1 cellular context compared by ENCODE assay signal in the genomic region with DNA sequence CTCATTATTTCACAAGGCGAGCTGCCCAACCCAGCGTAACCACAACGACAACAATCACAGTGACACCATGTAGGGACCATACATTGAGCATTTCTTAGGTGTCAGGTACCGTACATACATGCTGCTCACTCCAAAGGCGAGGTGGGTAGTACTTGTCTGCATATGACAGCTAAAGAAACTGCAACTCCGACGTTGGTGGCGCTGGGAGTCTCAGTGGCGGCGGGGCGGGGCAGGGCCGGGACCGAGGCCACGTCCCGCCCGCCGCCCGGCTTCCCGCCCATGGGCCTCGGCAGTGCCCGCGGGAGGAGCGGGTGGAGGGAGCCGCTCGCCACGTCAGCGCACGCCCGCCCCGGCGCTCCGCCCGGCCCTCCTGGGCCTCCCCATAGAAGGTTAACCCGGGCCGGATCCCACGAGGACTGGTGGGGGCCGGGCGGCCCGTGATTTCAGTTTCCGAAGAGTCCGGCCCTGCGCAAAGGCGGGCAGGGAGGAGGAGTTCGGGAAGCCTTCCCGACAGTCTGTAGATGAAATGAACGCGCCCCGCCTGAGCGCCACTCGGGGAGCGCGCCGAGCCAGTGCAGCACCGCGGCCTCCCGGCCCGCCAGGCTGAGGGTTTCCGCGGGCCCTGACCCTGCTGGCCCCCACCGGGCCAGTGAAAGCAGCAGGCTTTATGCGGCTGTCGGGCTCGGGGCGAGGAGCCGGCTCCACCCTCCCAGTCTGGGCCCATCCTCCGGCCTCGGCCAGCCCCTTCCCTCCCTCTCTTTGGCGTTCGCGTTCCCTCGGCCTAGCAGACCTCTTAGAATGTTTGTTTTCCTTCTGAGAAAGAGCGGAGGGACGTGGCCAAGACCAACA.
TF ChIP-seq lines count a peak whose summit lies in the region.

No MANE protein-coding gene starts in this region.

TF ChIP-seq in HepG2, 621 proteins besides CTCF, POLR2A, EP300 and RAD21 (continued from another document and continues in another):
- TF ChIP-seq, protein P1, sequence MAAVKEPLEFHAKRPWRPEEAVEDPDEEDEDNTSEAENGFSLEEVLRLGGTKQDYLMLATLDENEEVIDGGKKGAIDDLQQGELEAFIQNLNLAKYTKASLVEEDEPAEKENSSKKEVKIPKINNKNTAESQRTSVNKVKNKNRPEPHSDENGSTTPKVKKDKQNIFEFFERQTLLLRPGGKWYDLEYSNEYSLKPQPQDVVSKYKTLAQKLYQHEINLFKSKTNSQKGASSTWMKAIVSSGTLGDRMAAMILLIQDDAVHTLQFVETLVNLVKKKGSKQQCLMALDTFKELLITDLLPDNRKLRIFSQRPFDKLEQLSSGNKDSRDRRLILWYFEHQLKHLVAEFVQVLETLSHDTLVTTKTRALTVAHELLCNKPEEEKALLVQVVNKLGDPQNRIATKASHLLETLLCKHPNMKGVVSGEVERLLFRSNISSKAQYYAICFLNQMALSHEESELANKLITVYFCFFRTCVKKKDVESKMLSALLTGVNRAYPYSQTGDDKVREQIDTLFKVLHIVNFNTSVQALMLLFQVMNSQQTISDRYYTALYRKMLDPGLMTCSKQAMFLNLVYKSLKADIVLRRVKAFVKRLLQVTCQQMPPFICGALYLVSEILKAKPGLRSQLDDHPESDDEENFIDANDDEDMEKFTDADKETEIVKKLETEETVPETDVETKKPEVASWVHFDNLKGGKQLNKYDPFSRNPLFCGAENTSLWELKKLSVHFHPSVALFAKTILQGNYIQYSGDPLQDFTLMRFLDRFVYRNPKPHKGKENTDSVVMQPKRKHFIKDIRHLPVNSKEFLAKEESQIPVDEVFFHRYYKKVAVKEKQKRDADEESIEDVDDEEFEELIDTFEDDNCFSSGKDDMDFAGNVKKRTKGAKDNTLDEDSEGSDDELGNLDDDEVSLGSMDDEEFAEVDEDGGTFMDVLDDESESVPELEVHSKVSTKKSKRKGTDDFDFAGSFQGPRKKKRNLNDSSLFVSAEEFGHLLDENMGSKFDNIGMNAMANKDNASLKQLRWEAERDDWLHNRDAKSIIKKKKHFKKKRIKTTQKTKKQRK (IDR thresholded peaks at IDR 0.05; ENCODE audit: low read length) = no peak
- TF ChIP-seq ZBTB3 (CRISPR knock-in tag; IDR thresholded peaks at IDR 0.05; ENCODE audit: borderline replicate concordance, low read depth) (0 out of 2 replicates have a peak, but pooled peaks have one; percentile 42), ZNF329 (CRISPR knock-in tag; IDR thresholded peaks at IDR 0.05; ENCODE audit: low read depth) (peak; percentile 84; the same call in 1 of the 2 replicates), ZNF781 (CRISPR knock-in tag; IDR thresholded peaks at IDR 0.05; ENCODE audit: borderline replicate concordance, not compliant biosample characterization) (no peak), NR2F1 (CRISPR knock-in tag; IDR thresholded peaks at IDR 0.05) (peak in 1 of 2 experiments; percentile 11; a peak in 1 of 4 replicates), SALL2 (CRISPR knock-in tag; IDR thresholded peaks at IDR 0.05) (peak; percentile 88), ZFP1 (CRISPR knock-in tag; IDR thresholded peaks at IDR 0.05) (no peak), ZFP41 (CRISPR knock-in tag; IDR thresholded peaks at IDR 0.05; ENCODE audit: borderline replicate concordance) (no peak), ZBTB21 (CRISPR knock-in tag; IDR thresholded peaks at IDR 0.05) (no peak), HNRNPH1 (optimal IDR thresholded peaks at IDR 0.05; ENCODE audit: low read depth, low read length) (no peak), SIX1 (CRISPR knock-in tag; IDR thresholded peaks at IDR 0.05; ENCODE audit: borderline replicate concordance) (no peak), TEAD3 (CRISPR knock-in tag; optimal IDR thresholded peaks at IDR 0.05; ENCODE audit: borderline replicate concordance) (no peak), ATF7-NPFF (CRISPR knock-in tag; IDR thresholded peaks at IDR 0.05; ENCODE audit: low read depth) (peak; percentile 42; the same call in 1 of the 2 replicates), ZNF749 (CRISPR knock-in tag; IDR thresholded peaks at IDR 0.05; ENCODE audit: borderline replicate concordance) (0 out of 2 replicates have a peak, but pooled peaks have one; percentile 28), SMYD3 (CRISPR knock-in tag; IDR thresholded peaks at IDR 0.05) (no peak), MEIS2 (CRISPR knock-in tag; IDR thresholded peaks at IDR 0.05) (peak; percentile 78), PHB2 (IDR thresholded peaks at IDR 0.05; ENCODE audit: partially characterized antibody) (no peak), ZNF839 (CRISPR knock-in tag; IDR thresholded peaks at IDR 0.05; ENCODE audit: borderline replicate concordance) (no peak), CHCHD3 (CRISPR knock-in tag; IDR thresholded peaks at IDR 0.05) (no peak), CCDC6 (CRISPR knock-in tag; IDR thresholded peaks at IDR 0.05) (peak; percentile 88), CEBPB (IDR thresholded peaks at IDR 0.05; ENCODE audit: borderline replicate concordance, low read depth, low read length) (0 out of 2 replicates have a peak, but pooled peaks have one; percentile 22)
- TF ChIP-seq, protein P2, sequence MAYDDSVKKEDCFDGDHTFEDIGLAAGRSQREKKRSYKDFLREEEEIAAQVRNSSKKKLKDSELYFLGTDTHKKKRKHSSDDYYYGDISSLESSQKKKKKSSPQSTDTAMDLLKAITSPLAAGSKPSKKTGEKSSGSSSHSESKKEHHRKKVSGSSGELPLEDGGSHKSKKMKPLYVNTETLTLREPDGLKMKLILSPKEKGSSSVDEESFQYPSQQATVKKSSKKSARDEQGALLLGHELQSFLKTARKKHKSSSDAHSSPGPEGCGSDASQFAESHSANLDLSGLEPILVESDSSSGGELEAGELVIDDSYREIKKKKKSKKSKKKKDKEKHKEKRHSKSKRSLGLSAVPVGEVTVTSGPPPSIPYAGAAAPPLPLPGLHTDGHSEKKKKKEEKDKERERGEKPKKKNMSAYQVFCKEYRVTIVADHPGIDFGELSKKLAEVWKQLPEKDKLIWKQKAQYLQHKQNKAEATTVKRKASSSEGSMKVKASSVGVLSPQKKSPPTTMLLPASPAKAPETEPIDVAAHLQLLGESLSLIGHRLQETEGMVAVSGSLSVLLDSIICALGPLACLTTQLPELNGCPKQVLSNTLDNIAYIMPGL (CRISPR knock-in tag; IDR thresholded peaks at IDR 0.05; ENCODE audit: borderline replicate concordance in 1 of 2, low read depth in 1 of 2) = peak; percentile 17 to 69; a peak in 3 of 4 replicates
- TF ChIP-seq, protein P3, sequence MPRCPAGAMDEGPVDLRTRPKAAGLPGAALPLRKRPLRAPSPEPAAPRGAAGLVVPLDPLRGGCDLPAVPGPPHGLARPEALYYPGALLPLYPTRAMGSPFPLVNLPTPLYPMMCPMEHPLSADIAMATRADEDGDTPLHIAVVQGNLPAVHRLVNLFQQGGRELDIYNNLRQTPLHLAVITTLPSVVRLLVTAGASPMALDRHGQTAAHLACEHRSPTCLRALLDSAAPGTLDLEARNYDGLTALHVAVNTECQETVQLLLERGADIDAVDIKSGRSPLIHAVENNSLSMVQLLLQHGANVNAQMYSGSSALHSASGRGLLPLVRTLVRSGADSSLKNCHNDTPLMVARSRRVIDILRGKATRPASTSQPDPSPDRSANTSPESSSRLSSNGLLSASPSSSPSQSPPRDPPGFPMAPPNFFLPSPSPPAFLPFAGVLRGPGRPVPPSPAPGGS (CRISPR knock-in tag; IDR thresholded peaks at IDR 0.05) = peak; percentile 70; the same call in 1 of the 2 replicates
- TF ChIP-seq, protein P4, sequence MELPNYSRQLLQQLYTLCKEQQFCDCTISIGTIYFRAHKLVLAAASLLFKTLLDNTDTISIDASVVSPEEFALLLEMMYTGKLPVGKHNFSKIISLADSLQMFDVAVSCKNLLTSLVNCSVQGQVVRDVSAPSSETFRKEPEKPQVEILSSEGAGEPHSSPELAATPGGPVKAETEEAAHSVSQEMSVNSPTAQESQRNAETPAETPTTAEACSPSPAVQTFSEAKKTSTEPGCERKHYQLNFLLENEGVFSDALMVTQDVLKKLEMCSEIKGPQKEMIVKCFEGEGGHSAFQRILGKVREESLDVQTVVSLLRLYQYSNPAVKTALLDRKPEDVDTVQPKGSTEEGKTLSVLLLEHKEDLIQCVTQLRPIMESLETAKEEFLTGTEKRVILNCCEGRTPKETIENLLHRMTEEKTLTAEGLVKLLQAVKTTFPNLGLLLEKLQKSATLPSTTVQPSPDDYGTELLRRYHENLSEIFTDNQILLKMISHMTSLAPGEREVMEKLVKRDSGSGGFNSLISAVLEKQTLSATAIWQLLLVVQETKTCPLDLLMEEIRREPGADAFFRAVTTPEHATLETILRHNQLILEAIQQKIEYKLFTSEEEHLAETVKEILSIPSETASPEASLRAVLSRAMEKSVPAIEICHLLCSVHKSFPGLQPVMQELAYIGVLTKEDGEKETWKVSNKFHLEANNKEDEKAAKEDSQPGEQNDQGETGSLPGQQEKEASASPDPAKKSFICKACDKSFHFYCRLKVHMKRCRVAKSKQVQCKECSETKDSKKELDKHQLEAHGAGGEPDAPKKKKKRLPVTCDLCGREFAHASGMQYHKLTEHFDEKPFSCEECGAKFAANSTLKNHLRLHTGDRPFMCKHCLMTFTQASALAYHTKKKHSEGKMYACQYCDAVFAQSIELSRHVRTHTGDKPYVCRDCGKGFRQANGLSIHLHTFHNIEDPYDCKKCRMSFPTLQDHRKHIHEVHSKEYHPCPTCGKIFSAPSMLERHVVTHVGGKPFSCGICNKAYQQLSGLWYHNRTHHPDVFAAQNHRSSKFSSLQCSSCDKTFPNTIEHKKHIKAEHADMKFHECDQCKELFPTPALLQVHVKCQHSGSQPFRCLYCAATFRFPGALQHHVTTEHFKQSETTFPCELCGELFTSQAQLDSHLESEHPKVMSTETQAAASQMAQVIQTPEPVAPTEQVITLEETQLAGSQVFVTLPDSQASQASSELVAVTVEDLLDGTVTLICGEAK (IDR thresholded peaks at IDR 0.05) = no peak
- TF ChIP-seq, protein P4 (CRISPR knock-in tag; IDR thresholded peaks at IDR 0.05) = no peak; the same call in 1 of the 2 replicates
- TF ChIP-seq, protein P5, sequence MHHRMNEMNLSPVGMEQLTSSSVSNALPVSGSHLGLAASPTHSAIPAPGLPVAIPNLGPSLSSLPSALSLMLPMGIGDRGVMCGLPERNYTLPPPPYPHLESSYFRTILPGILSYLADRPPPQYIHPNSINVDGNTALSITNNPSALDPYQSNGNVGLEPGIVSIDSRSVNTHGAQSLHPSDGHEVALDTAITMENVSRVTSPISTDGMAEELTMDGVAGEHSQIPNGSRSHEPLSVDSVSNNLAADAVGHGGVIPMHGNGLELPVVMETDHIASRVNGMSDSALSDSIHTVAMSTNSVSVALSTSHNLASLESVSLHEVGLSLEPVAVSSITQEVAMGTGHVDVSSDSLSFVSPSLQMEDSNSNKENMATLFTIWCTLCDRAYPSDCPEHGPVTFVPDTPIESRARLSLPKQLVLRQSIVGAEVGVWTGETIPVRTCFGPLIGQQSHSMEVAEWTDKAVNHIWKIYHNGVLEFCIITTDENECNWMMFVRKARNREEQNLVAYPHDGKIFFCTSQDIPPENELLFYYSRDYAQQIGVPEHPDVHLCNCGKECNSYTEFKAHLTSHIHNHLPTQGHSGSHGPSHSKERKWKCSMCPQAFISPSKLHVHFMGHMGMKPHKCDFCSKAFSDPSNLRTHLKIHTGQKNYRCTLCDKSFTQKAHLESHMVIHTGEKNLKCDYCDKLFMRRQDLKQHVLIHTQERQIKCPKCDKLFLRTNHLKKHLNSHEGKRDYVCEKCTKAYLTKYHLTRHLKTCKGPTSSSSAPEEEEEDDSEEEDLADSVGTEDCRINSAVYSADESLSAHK (CRISPR knock-in tag; IDR thresholded peaks at IDR 0.05; ENCODE audit: borderline replicate concordance) = no peak
- TF ChIP-seq, protein P6, sequence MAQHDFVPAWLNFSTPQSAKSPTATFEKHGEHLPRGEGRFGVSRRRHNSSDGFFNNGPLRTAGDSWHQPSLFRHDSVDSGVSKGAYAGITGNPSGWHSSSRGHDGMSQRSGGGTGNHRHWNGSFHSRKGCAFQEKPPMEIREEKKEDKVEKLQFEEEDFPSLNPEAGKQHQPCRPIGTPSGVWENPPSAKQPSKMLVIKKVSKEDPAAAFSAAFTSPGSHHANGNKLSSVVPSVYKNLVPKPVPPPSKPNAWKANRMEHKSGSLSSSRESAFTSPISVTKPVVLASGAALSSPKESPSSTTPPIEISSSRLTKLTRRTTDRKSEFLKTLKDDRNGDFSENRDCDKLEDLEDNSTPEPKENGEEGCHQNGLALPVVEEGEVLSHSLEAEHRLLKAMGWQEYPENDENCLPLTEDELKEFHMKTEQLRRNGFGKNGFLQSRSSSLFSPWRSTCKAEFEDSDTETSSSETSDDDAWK (CRISPR knock-in tag; IDR thresholded peaks at IDR 0.05) = no peak
